In genomic region chr18:54023471-54023870, GRCh38 we compare ENCODE assay signal across 1 cellular context.
TF ChIP-seq lines count a peak whose summit lies in the region.

No MANE protein-coding gene starts in this region.

TF ChIP-seq in GM23338, 12 proteins besides CTCF, POLR2A, EP300 and RAD21 (continued from another document):
- no peak for TF ChIP-seq REST (IDR thresholded peaks at IDR 0.05; ENCODE audit: unreplicated experiment)
- no peak for TF ChIP-seq JUNB (IDR thresholded peaks at IDR 0.05; ENCODE audit: unreplicated experiment)
- TF ChIP-seq NANOG (IDR thresholded peaks at IDR 0.05; ENCODE audit: borderline replicate concordance), result no peak
- no peak for TF ChIP-seq STAT1 (IDR thresholded peaks at IDR 0.05; ENCODE audit: unreplicated experiment)
TF ChIP-seq in GM23338: peak in this region for 0.
